Comparison of ENCODE assay signal across 17 cellular contexts in the genomic region with DNA sequence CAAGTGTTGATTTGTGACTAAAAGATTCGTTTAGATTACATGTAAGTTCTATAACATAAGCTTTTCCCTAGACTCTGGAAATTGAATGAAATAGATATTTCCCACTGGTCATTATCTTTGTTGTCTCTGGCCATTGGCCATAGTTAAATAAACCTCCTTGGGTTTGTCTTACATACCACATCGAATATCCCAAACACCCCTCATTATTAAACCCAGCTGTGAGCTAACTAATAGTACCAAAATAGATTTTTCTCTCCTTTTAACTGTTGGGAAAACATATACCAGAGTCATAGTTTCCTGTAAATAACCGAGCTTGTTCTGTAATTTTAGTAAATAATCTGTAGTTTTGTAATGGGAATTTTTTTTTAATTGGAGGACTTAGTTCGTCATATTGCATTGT.
A peak's percentile ranks its signal among the peaks of the same experiment; 100 is the strongest.
DNase-seq lines count a peak whose midpoint lies in the region; ATAC-seq and TF ChIP-seq lines count a peak whose summit lies in the region.
"Had no signal": no experiment of that assay in that cellular context is flagged by ENCODE, and none has a peak within 500 bp of the region (broad histone marks: within the 10 kb centered on the region; RNA-seq: fewer than 3 reads in every experiment).

No MANE protein-coding gene starts in this region.

- H3K9me3 ChIP-seq in adipocyte (ENCODE audit: control insufficient read depth, low read length): no peaks in the 10 kb centered on the region
- H3K9me3 ChIP-seq: BLaER1, Caco-2 had no signal

- TF ChIP-seq CTCF in AG10803 (conservative IDR thresholded peaks at IDR 0.05; ENCODE audit: low read length): no peak
- no peak for TF ChIP-seq CTCF in fibroblast of villous mesenchyme (IDR thresholded peaks at IDR 0.05; ENCODE audit: insufficient read depth, low read depth, low read length)
- no peak for TF ChIP-seq CTCF in coronary artery (IDR thresholded peaks at IDR 0.05)

- no peak for ATAC-seq in stimulated activated naive CD8-positive, alpha-beta T cell treated with anti-CD3 and anti-CD28 coated beads, Interleukin-15, Interleukin-2, amounts not matched to agents 100 U/mL and 50 U/mL, for 24 hours
- ATAC-seq: HepG2 had no signal

- no peak overlapping the region for H3K9ac ChIP-seq in adipocyte (ENCODE audit: low read length)
- H3K9ac ChIP-seq: BLaER1 had no signal

- H3K36me3 ChIP-seq in adipocyte (ENCODE audit: control insufficient read depth, insufficient read depth, low read length, severe bottlenecking): no peaks in the 10 kb centered on the region
- H3K36me3 ChIP-seq: BLaER1 had no signal

- no peak overlapping the region for H3K27ac ChIP-seq in coronary artery
- H3K27ac ChIP-seq: BLaER1 had no signal

- H3K27me3 ChIP-seq in adipocyte (replicated peaks; ENCODE audit: control insufficient read depth, insufficient read depth, low read length): no peaks in the 10 kb centered on the region
- H3K27me3 ChIP-seq: BLaER1 had no signal

- H3K4me3 ChIP-seq in AG10803 (ENCODE audit: low read length) (no peak overlapping the region), adipocyte (ENCODE audit: low read length) (no peak overlapping the region), fibroblast of villous mesenchyme (ENCODE audit: low read depth, low read length) (no peak overlapping the region), coronary artery (no peak overlapping the region)
- H3K4me3 ChIP-seq: BLaER1 had no signal

- H3K4me1 ChIP-seq in adipocyte (ENCODE audit: control insufficient read depth, insufficient read depth, low read length): no peaks in the 10 kb centered on the region
- H3K4me1 ChIP-seq: BLaER1, Caco-2 had no signal

- DNase-seq in AG10803 (ENCODE audit: low read depth): peak; percentile 35
- DNase-seq in adipocyte (ENCODE audit: low read depth): peak; percentile 56
- DNase-seq in fibroblast of gingiva (ENCODE audit: low read depth): peak; percentile 72
- DNase-seq in fibroblast of villous mesenchyme (ENCODE audit: low read depth): peak; percentile 34
- DNase-seq in activated CD8-positive, alpha-beta memory T cell treated with anti-CD3 and anti-CD28 coated beads for 24 hours: no peak
- no peak for DNase-seq in stimulated activated naive CD8-positive, alpha-beta T cell treated with anti-CD3 and anti-CD28 coated beads, Interleukin-15, Interleukin-2, amounts not matched to agents 100 U/mL and 50 U/mL, for 24 hours
- no peak for DNase-seq in stimulated activated naive CD4-positive, alpha-beta T cell treated with Interleukin-2 at 50 U/mL for 16 hours (lab: John Stamatoyannopoulos, UW)
- no peak for DNase-seq in coronary artery (ENCODE audit: low spot score)
- DNase-seq: AML-193; Caco-2; CD8-positive, alpha-beta memory T cell; DND-41; GF-D8; HCEC 1CT; HFFc6 had no signal

Comparison
In these comparisons a context has a peak if more than half of its experiments do, and no peak if none do; other contexts are left out.
1. DNase-seq: peak in AG10803 (single experiment), adipocyte (single experiment), fibroblast of gingiva (single experiment) and fibroblast of villous mesenchyme (single experiment); none in activated CD8-positive, alpha-beta memory T cell treated with anti-CD3 and anti-CD28 coated beads for 24 hours (single experiment), stimulated activated naive CD8-positive, alpha-beta T cell treated with anti-CD3 and anti-CD28 coated beads, Interleukin-15, Interleukin-2, amounts not matched to agents 100 U/mL and 50 U/mL, for 24 hours (single experiment), stimulated activated naive CD4-positive, alpha-beta T cell treated with Interleukin-2 at 50 U/mL for 16 hours (single experiment) and coronary artery (single experiment).